In the genomic region with DNA sequence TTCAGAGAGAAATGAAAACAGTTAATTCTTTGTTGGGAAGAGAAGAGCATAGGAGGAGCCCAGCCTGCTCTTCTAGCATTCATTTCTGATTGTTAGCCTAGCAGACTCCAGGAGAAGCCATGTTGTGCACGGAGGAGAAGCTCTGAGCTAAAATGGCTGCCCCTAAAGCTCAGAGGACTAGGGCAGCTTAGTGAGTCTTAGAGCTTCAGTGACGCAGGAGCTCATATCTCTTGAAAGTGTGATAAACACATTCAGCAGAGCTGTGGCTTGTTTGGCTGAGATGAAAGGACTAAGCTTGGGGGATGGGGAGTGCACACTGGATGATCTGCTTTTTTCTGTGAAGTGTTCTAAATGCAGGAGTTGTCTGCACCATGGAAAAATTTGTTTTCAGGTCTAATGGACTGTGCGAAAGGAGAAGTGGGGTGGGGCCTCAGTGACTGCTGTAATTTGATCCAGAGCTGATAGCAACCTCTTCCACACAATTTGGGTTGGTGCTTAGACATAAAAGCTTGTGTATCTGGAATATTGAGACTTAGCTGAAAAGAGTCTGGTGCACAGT, we compare ENCODE assay signal across 8 cellular contexts. TPM values are rescaled to one million over a fixed set of nuclear protein-coding genes. Genes with fewer than 3 reads are reported as not detected.
DNase-seq lines count a peak whose midpoint lies in the region; ATAC-seq and TF ChIP-seq lines count a peak whose summit lies in the region.

No MANE protein-coding gene starts in this region.

- intact Hi-C loops in tibial artery (cut with DNase I; ENCODE audit: low total_unique reads), result no loop called here

- peaks cover 30% of the 10 kb centered on the region for H3F3A ChIP-seq in smooth muscle cell (ENCODE audit: low read depth)

- in situ Hi-C loops in brain microvascular endothelial cell (cut with HindIII; ENCODE audit: low pct_ligation_motif_present, low sequenced_read_pairs), result no loop called here

- 0% methylated on average over 3 of the region's 3 CpGs for WGBS in smooth muscle cell (ENCODE audit: low lambda C conversion rate)

- H3K27me3 ChIP-seq in DND-41 (ENCODE audit: insufficient read depth, low read length, poor library complexity), result no peaks in the 10 kb centered on the region
- no peaks in the 10 kb centered on the region for H3K27me3 ChIP-seq in brain microvascular endothelial cell (replicated peaks)
- H3K27me3 ChIP-seq in smooth muscle cell (ENCODE audit: low read depth), result no peaks in the 10 kb centered on the region
- no peaks in the 10 kb centered on the region for H3K27me3 ChIP-seq in tibial artery

- no peak overlapping the region; a peak in 1 of 4 replicates for H3K4me3 ChIP-seq in DND-41 (ENCODE audit: low read depth in 1 of 2, low read length in 2 of 2)
- H3K4me3 ChIP-seq in brain microvascular endothelial cell (ENCODE audit: low read depth, low read length), result peak overlapping the region; percentile 6
- peak overlapping the region; percentile 39 for H3K4me3 ChIP-seq in smooth muscle cell
- H3K4me3 ChIP-seq in tibial artery, result no peak overlapping the region

- H3K9me3 ChIP-seq in DND-41 (ENCODE audit: insufficient read depth, low read length, severe bottlenecking) (no peaks in the 10 kb centered on the region), smooth muscle cell (replicated peaks; ENCODE audit: low read depth) (no peaks in the 10 kb centered on the region), tibial artery (no peaks in the 10 kb centered on the region)

- H3K79me2 ChIP-seq in DND-41 (ENCODE audit: insufficient read depth, low read length) (no peaks in the 10 kb centered on the region), smooth muscle cell (ENCODE audit: low read depth) (peaks cover 33% of the 10 kb centered on the region)

- ATAC-seq in DND-41 (ENCODE audit: insufficient read depth, low read depth), result peak; percentile 80
- no peak for ATAC-seq in GM18858 (IDR thresholded peaks at IDR 0.05; ENCODE audit: unreplicated experiment)

- TF ChIP-seq CTCF in DND-41 (IDR thresholded peaks at IDR 0.05; ENCODE audit: borderline replicate concordance, extremely low read depth, low read length, poor library complexity, severe bottlenecking), result no peak
- TF ChIP-seq CTCF in brain microvascular endothelial cell (IDR thresholded peaks at IDR 0.05; ENCODE audit: low read depth, low read length, missing control alignments), result no peak
- no peak for TF ChIP-seq CTCF in smooth muscle cell (IDR thresholded peaks at IDR 0.05; ENCODE audit: borderline replicate concordance, insufficient read depth, poor library complexity, severe bottlenecking)
- no peak for TF ChIP-seq CTCF in tibial artery (IDR thresholded peaks at IDR 0.05)

- H3K4me2 ChIP-seq in DND-41 (ENCODE audit: insufficient read depth, low read length), result peak overlapping the region; percentile 57
- peak overlapping the region; percentile 83 for H3K4me2 ChIP-seq in smooth muscle cell

- H3K4me1 ChIP-seq in DND-41 (ENCODE audit: insufficient read depth, low read length), result peaks cover 25% of the 10 kb centered on the region
- H3K4me1 ChIP-seq in smooth muscle cell (ENCODE audit: low read depth), result peaks cover 23% of the 10 kb centered on the region
- peaks cover 0 to 24% (median 7%) of the 10 kb centered on the region in 4 donors for H3K4me1 ChIP-seq in tibial artery

- H2AFZ ChIP-seq in DND-41 (ENCODE audit: low read depth, low read length), result peak overlapping the region; percentile 31
- H2AFZ ChIP-seq in smooth muscle cell (ENCODE audit: low read depth), result peak overlapping the region; percentile 75

- H3K9ac ChIP-seq in DND-41 (ENCODE audit: low read depth, low read length) (peak overlapping the region; percentile 39), smooth muscle cell (ENCODE audit: low read depth) (peak overlapping the region; percentile 91)

- H4K20me1 ChIP-seq in DND-41 (ENCODE audit: insufficient read depth, low read length) (no peaks in the 10 kb centered on the region), smooth muscle cell (ENCODE audit: low read depth) (no peaks in the 10 kb centered on the region)

- H3K27ac ChIP-seq in DND-41 (ENCODE audit: low read length) (peak overlapping the region; percentile 72), brain microvascular endothelial cell (peak overlapping the region; percentile 67), smooth muscle cell (ENCODE audit: low read depth) (peak overlapping the region; percentile 99), tibial artery (peak overlapping the region in 1 of 2 donors; percentile 3)

- H3K36me3 ChIP-seq in DND-41 (ENCODE audit: insufficient read depth, low read length), result peaks cover 29% of the 10 kb centered on the region
- peaks cover 11% of the 10 kb centered on the region for H3K36me3 ChIP-seq in brain microvascular endothelial cell (replicated peaks)
- peaks cover 7% of the 10 kb centered on the region for H3K36me3 ChIP-seq in smooth muscle cell (ENCODE audit: low read depth)
- H3K36me3 ChIP-seq in tibial artery, result peaks cover 11 to 29% (median 19%) of the 10 kb centered on the region in 3 donors

- DNase-seq in DND-41 (peak; percentile 31), NCI-H187 treated with DMSO at 0.1 percent for 48 hours (lab: John Stamatoyannopoulos, UW) (peak; percentile 74), brain microvascular endothelial cell (peak; percentile 77), iris pigment epithelial cell (ENCODE audit: low read depth) (peak; percentile 91), smooth muscle cell (lab: John Stamatoyannopoulos, UW; ENCODE audit: unreplicated experiment) (no peak), tibial artery (no peak), KG1 (lab: John Stamatoyannopoulos, UW) (no peak)

RNA-seq across cellular contexts. Expression of a gene that starts 58.5 kb away (rescaled TPM):
- 29.9 and 32.2 TPM in 2 replicates for total RNA-seq in smooth muscle cell
- polyA plus RNA-seq in smooth muscle cell, result 9.1 and 9.3 TPM in 2 replicates

Comparison
In these comparisons a context has a peak if more than half of its experiments do, and no peak if none do; other contexts are left out.
1. DNase-seq: peak in DND-41 (single experiment), NCI-H187 treated with DMSO at 0.1 percent for 48 hours (single experiment), brain microvascular endothelial cell (single experiment) and iris pigment epithelial cell (single experiment); none in smooth muscle cell (single experiment), tibial artery (0 of 2) and KG1 (single experiment).
2. H3K4me3 ChIP-seq: peak in brain microvascular endothelial cell (single experiment) and smooth muscle cell (single experiment); none in DND-41 (0 of 2) and tibial artery (0 of 2).